8 cellular contexts compared by ENCODE assay signal in the genomic region with DNA sequence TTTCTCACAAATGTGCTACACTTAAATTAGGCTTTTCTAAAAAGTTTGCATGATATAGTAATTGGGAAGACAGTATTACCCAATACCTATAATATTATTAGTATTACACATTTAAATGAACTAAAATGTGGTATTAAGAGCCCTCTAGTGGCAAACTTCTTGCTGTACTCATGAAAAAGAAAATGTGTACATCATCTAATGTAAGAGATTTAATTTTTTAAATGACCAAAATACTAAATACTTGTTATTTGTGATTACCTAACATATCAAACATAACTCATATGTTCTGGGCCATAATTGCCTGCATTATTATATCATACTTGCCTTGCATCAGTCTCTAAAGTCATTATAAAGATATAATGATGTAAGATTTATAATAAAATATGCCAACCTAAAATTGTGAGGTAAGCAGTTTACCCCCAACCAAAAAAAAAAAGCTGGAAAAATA.
DNase-seq lines count a peak whose midpoint lies in the region; ATAC-seq and TF ChIP-seq lines count a peak whose summit lies in the region.

No MANE protein-coding gene starts in this region.

- H3K79me2 ChIP-seq in mesendoderm (ENCODE audit: control insufficient read depth, insufficient read depth, low read length), result no peaks in the 10 kb centered on the region

- TF ChIP-seq CTCF in A673 (conservative IDR thresholded peaks at IDR 0.05; ENCODE audit: low read depth, low read length), result peak; percentile 75

- no peaks in the 10 kb centered on the region for H3K36me3 ChIP-seq in A673 (ENCODE audit: insufficient read depth, low read length, poor library complexity, severe bottlenecking)
- H3K36me3 ChIP-seq in mesendoderm (ENCODE audit: control insufficient read depth, insufficient read depth, low read length), result no peaks in the 10 kb centered on the region

- H3K27me3 ChIP-seq in A673 (replicated peaks; ENCODE audit: insufficient read depth, low read depth, low read length, poor library complexity), result no peaks in the 10 kb centered on the region
- H3K27me3 ChIP-seq in mesendoderm (ENCODE audit: insufficient read depth, low read length, poor library complexity), result no peaks in the 10 kb centered on the region

- no peak overlapping the region for H4K5ac ChIP-seq in mesendoderm (ENCODE audit: low read length)

- H3K9me3 ChIP-seq in A673 (ENCODE audit: low read depth, low read length, poor library complexity, severe bottlenecking), result no peaks in the 10 kb centered on the region

- POLR2A ChIA-PET in A673 (lab: Charles Lee; ENCODE audit: low non-redundant PET), result no interaction called here

- no peak overlapping the region for H3K9ac ChIP-seq in mesendoderm (ENCODE audit: low read length)

- no TSS peak for BruUV-seq in A673 (replicated peaks; lab: Mats Ljungman, UMichigan)

- no peak overlapping the region for H2BK120ac ChIP-seq in mesendoderm (ENCODE audit: low read depth, low read length)

- no peaks in the 10 kb centered on the region for H3K79me1 ChIP-seq in mesendoderm (ENCODE audit: low read length)

- DNase-seq in A673 (ENCODE audit: low spot score) (peak; percentile 68), GM19238 (ENCODE audit: insufficient read length, low spot score) (peak; percentile 8), NCI-H510A (lab: John Stamatoyannopoulos, UW) (peak; percentile 9), cerebellar cortex (ENCODE audit: low spot score) (peak; percentile 62), mesendoderm (peak; percentile 26), putamen (ENCODE audit: low spot score) (no peak)
- no peak for DNase-seq in activated CD8-positive, alpha-beta memory T cell treated with anti-CD3 and anti-CD28 coated beads, Interleukin-2, amount 50 U/mL, for 4 hours

- no peak overlapping the region for H2BK15ac ChIP-seq in mesendoderm (replicated peaks; ENCODE audit: low read depth)

- H4K8ac ChIP-seq in mesendoderm (ENCODE audit: low read depth, low read length), result no peak overlapping the region

- no peak overlapping the region for H3K4ac ChIP-seq in mesendoderm (ENCODE audit: low read depth, low read length)

- H3K27ac ChIP-seq in A673 (ENCODE audit: low read depth, low read length, poor library complexity, severe bottlenecking) (no peak overlapping the region), mesendoderm (ENCODE audit: low read depth, low read length) (no peak overlapping the region)

- intact Hi-C loops in A673 (cut with micrococcal nuclease; ENCODE audit: unreplicated experiment), result loop anchor here (2.0 to 5.0 kb wide), 2 partner anchors 140 to 278 kb away; no protein-coding TSS in a partner anchor

- H3K4me3 ChIP-seq in A673 (ENCODE audit: low read depth, low read length, poor library complexity, severe bottlenecking), result no peak overlapping the region
- H3K4me3 ChIP-seq in mesendoderm (ENCODE audit: low read length), result no peak overlapping the region

- CTCF ChIA-PET in A673 (lab: Charles Lee), result interaction anchor here (0.6 kb wide), 1 partner anchor 257 kb away, joined by 3 read pairs; no protein-coding TSS in a partner anchor

- no peak overlapping the region for H3K4me2 ChIP-seq in mesendoderm (ENCODE audit: low read length)

- H3K4me1 ChIP-seq in A673 (ENCODE audit: insufficient read depth, low read length, poor library complexity, severe bottlenecking), result no peaks in the 10 kb centered on the region
- no peaks in the 10 kb centered on the region for H3K4me1 ChIP-seq in mesendoderm (ENCODE audit: control insufficient read depth, low read depth, low read length)

- no peak overlapping the region for H3K23ac ChIP-seq in mesendoderm (ENCODE audit: low read length)

- no peak overlapping the region for H2BK5ac ChIP-seq in mesendoderm (ENCODE audit: low read length)

- H3K56ac ChIP-seq in mesendoderm (ENCODE audit: low read length), result no peak overlapping the region

- no peak overlapping the region for H2AK5ac ChIP-seq in mesendoderm (ENCODE audit: low read length)

- H3K18ac ChIP-seq in mesendoderm (ENCODE audit: low read length), result no peak overlapping the region

- ATAC-seq in HG03039 (IDR thresholded peaks at IDR 0.05; ENCODE audit: unreplicated experiment), result no peak

Comparison
In these comparisons a context has a peak if more than half of its experiments do, and no peak if none do; other contexts are left out.
1. DNase-seq: peak in A673 (single experiment), GM19238 (single experiment), NCI-H510A (single experiment), cerebellar cortex (single experiment) and mesendoderm (single experiment); none in putamen (single experiment) and activated CD8-positive, alpha-beta memory T cell treated with anti-CD3 and anti-CD28 coated beads, Interleukin-2, amount 50 U/mL, for 4 hours (single experiment).